ENCODE assay signal across 8 cellular contexts in genomic region chr12:13001725-13002040, GRCh38. TPM values are rescaled to one million over a fixed set of nuclear protein-coding genes. Genes with fewer than 3 reads are reported as not detected.
A peak's percentile ranks its signal among the peaks of the same experiment; 100 is the strongest.
DNase-seq lines count a peak whose midpoint lies in the region; ATAC-seq, FAIRE-seq and TF ChIP-seq lines count a peak whose summit lies in the region.

No MANE protein-coding gene starts in this region.

- H3K36me3 ChIP-seq in MM.1S (replicated peaks; ENCODE audit: insufficient read depth, low read length) = no peaks in the 10 kb centered on the region
- no peaks in the 10 kb centered on the region for H3K36me3 ChIP-seq in endothelial cell of umbilical vein (ENCODE audit: control insufficient read depth in 2 of 2, extremely low read depth in 1 of 2, insufficient read depth in 2 of 2, low read length in 2 of 2)

- H2AFZ ChIP-seq in MM.1S (ENCODE audit: low read length) (peak overlapping the region; percentile 69), endothelial cell of umbilical vein (ENCODE audit: low read depth, low read length) (peak overlapping the region; percentile 86)

- POLR2A ChIA-PET in AG04450 (lab: Yijun Ruan, JAX) = interaction anchor here (1.2 kb wide), 1 partner anchor 25 kb away, joined by 3 read pairs; no protein-coding TSS in a partner anchor
- POLR2A ChIA-PET in endothelial cell of umbilical vein (lab: Charles Lee) = no interaction called here

- H3F3A ChIP-seq in MM.1S (ENCODE audit: insufficient read depth, low read length) = peaks cover 8% of the 10 kb centered on the region

- DNase-seq in AG04450 (ENCODE audit: low read depth, low spot score) (no peak), MM.1S (no peak), endothelial cell of umbilical vein (ENCODE audit: low read depth, low spot score) (no peak), neural crest cell (ENCODE audit: low read depth, low spot score) (no peak), activated gamma-delta T cell (lab: John Stamatoyannopoulos, UW) (no peak), ACHN (no peak), inferior parietal cortex (ENCODE audit: extremely low spot score) (no peak)

- H3K4me1 Mint-ChIP-seq in neural crest cell = peaks cover 23% of the 10 kb centered on the region

- CTCF ChIA-PET in AG04450 (lab: Charles Lee) (interaction anchor here (0.8 to 3.6 kb wide), 3 partner anchors 210 to 223 kb away, joined by 3 to 15 read pairs (median 3); no protein-coding TSS in a partner anchor), endothelial cell of umbilical vein (lab: Charles Lee) (interaction anchor here (1.8 kb wide), 1 partner anchor 210 kb away, joined by 13 read pairs; no protein-coding TSS in a partner anchor)

- no peak for ATAC-seq in HG02610 (IDR thresholded peaks at IDR 0.05; ENCODE audit: unreplicated experiment)

- intact Hi-C loops in endothelial cell of umbilical vein (cut with micrococcal nuclease) = loop anchor here (1.0 to 2.0 kb wide), 2 partner anchors 195 to 233 kb away; partner anchors contain the start of gene EMP1

- H4K20me1 ChIP-seq in MM.1S (ENCODE audit: insufficient read depth, low read length) = no peaks in the 10 kb centered on the region
- H4K20me1 ChIP-seq in endothelial cell of umbilical vein (replicated peaks; ENCODE audit: control insufficient read depth, extremely low read depth, insufficient read depth, low read length) = no peaks in the 10 kb centered on the region

- H3K4me1 ChIP-seq in MM.1S (ENCODE audit: low read length) = peaks cover 13% of the 10 kb centered on the region; the same call in 1 of the 2 replicates
- H3K4me1 ChIP-seq in endothelial cell of umbilical vein (ENCODE audit: control insufficient read depth, extremely low read depth, insufficient read depth, low read length) = peaks cover 22% of the 10 kb centered on the region

- no peak overlapping the region for H3K27ac Mint-ChIP-seq in neural crest cell (ENCODE audit: unreplicated experiment)

- peaks cover 31% of the 10 kb centered on the region for H3K27me3 Mint-ChIP-seq in neural crest cell (ENCODE audit: low read depth)

- H3K4me3 ChIP-seq in AG04450 (ENCODE audit: low read depth, low read length) (peak overlapping the region; percentile 64), MM.1S (ENCODE audit: low read length) (peak overlapping the region; percentile 60), endothelial cell of umbilical vein (replicated peaks in 1 of 3; ENCODE audit: insufficient read depth in 1 of 3, low read depth in 1 of 3, low read length in 3 of 3) (peak overlapping the region; percentile 53 to 60 (median 55))

- no peak for TF ChIP-seq POLR2A in endothelial cell of umbilical vein (IDR thresholded peaks at IDR 0.05; ENCODE audit: low read depth, low read length)

- no peak for TF ChIP-seq CTCF in AG04450 (IDR thresholded peaks at IDR 0.05; ENCODE audit: low read depth, low read length)
- no peak for TF ChIP-seq CTCF in MM.1S (IDR thresholded peaks at IDR 0.05; ENCODE audit: low read length)
- TF ChIP-seq CTCF in endothelial cell of umbilical vein (IDR thresholded peaks at IDR 0.05; ENCODE audit: extremely low read depth in 1 of 2, insufficient read depth in 1 of 2, low read depth in 1 of 2, low read length in 2 of 2) = no peak
- no peak for TF ChIP-seq CTCF in neural crest cell (conservative IDR thresholded peaks at IDR 0.05)

- no peaks in the 10 kb centered on the region for H3K9me2 ChIP-seq in MM.1S (replicated peaks; ENCODE audit: insufficient read depth, low read length)

- H3K79me2 ChIP-seq in MM.1S (ENCODE audit: low read length) (peaks cover 18% of the 10 kb centered on the region), endothelial cell of umbilical vein (ENCODE audit: control insufficient read depth, insufficient read depth, low read length) (peaks cover 5% of the 10 kb centered on the region)

- H3K9me3 Mint-ChIP-seq in neural crest cell = no peaks in the 10 kb centered on the region

- no peak for FAIRE-seq in endothelial cell of umbilical vein (lab: Jason Lieb, UNC)

- no TSS peak for BruUV-seq in endothelial cell of umbilical vein (replicated peaks; lab: Mats Ljungman, UMichigan)

- dilution Hi-C loops in endothelial cell of umbilical vein (cut with MboI; ENCODE audit: extremely low pct_ligation_motif_present, low sequenced_read_pairs) = no loop called here

- H3K27ac ChIP-seq in AG04450 (ENCODE audit: low read depth, low read length) = no peak overlapping the region
- no peak overlapping the region for H3K27ac ChIP-seq in MM.1S (ENCODE audit: low read length)
- peak overlapping the region; percentile 55 for H3K27ac ChIP-seq in endothelial cell of umbilical vein (ENCODE audit: insufficient read depth, low read depth, low read length)

- in situ Hi-C loops in ACHN (cut with HindIII; ENCODE audit: low pct_ligation_motif_present, low pct_unique_long_range_greater_than_20kb, low sequenced_read_pairs) = loop anchor here (25.0 kb wide), 1 partner anchor 211 kb away; no protein-coding TSS in a partner anchor

- no peaks in the 10 kb centered on the region for H3K27me3 ChIP-seq in AG04450 (ENCODE audit: control insufficient read depth, insufficient read depth, low read length)
- no peaks in the 10 kb centered on the region for H3K27me3 ChIP-seq in MM.1S (replicated peaks; ENCODE audit: insufficient read depth, low read length)
- no peaks in the 10 kb centered on the region for H3K27me3 ChIP-seq in endothelial cell of umbilical vein (ENCODE audit: control insufficient read depth in 2 of 2, insufficient read depth in 2 of 2, low read length in 2 of 2)

- H3K4me3 Mint-ChIP-seq in neural crest cell = peak overlapping the region; percentile 84

- no peaks in the 10 kb centered on the region; the same call in 1 of the 2 replicates for H3K9me3 ChIP-seq in AG04450 (ENCODE audit: control insufficient read depth, insufficient read depth, low read length)
- no peaks in the 10 kb centered on the region for H3K9me3 ChIP-seq in MM.1S (replicated peaks; ENCODE audit: insufficient read depth, low read length)
- H3K9me3 ChIP-seq in endothelial cell of umbilical vein (replicated peaks; ENCODE audit: control insufficient read depth, insufficient read depth, low read length) = no peaks in the 10 kb centered on the region

- no peaks in the 10 kb centered on the region for H3K9me1 ChIP-seq in endothelial cell of umbilical vein (replicated peaks; ENCODE audit: control insufficient read depth, extremely low read depth, insufficient read depth, low read length)

- peak overlapping the region; percentile 54; the same call in 1 of the 2 replicates for H3K9ac ChIP-seq in MM.1S (ENCODE audit: low read length)
- peak overlapping the region; percentile 71 for H3K9ac ChIP-seq in endothelial cell of umbilical vein (replicated peaks; ENCODE audit: extremely low read depth, insufficient read depth, low read length)

- no peaks in the 10 kb centered on the region for H3K36me3 Mint-ChIP-seq in neural crest cell (ENCODE audit: low read depth)

- H3K4me2 ChIP-seq in MM.1S (ENCODE audit: low read depth, low read length) = peak overlapping the region; percentile 65
- H3K4me2 ChIP-seq in endothelial cell of umbilical vein (ENCODE audit: insufficient read depth, low read length) = peak overlapping the region; percentile 73

TF ChIP-seq in endothelial cell of umbilical vein, 7 proteins besides CTCF, POLR2A, EP300 and RAD21 (continues in another document):
- TF ChIP-seq FOS (IDR thresholded peaks at IDR 0.05; ENCODE audit: borderline replicate concordance, insufficient read depth, low read length) = no peak
- no peak for TF ChIP-seq GATA2 (IDR thresholded peaks at IDR 0.05; ENCODE audit: insufficient read depth, insufficient read length, low read depth, low read length)
- TF ChIP-seq EZH2 (IDR thresholded peaks at IDR 0.05; ENCODE audit: borderline replicate concordance, low read depth, low read length, severe bottlenecking) = no peak
- no peak for TF ChIP-seq MYC (IDR thresholded peaks at IDR 0.05; ENCODE audit: low read depth, low read length)

RNA-seq across cellular contexts. Expression of gene HEBP1, which starts 1.6 kb away (rescaled TPM):
- polyA plus RNA-seq in AG04450 (2011; rRNA removed) (57.7 and 76.3 TPM in 2 replicates), endothelial cell of umbilical vein (16.9 and 23.1 TPM in 2 replicates)
- 51.4 and 68.3 TPM in 2 replicates for polyA minus RNA-seq in AG04450 (2011; rRNA and poly(A)+ RNA removed)
- total RNA-seq in endothelial cell of umbilical vein (44.8 and 59.5 TPM in 2 replicates), neural crest cell (23.6 and 27.7 TPM in 2 replicates)
- polyA plus RNA-seq in endothelial cell of umbilical vein (2011; cell fraction: cytosol; rRNA removed) = 33.7 and 38.1 TPM in 2 replicates
- polyA plus RNA-seq in endothelial cell of umbilical vein (2011; cell fraction: nucleus; rRNA removed) = 14.0 and 16.4 TPM in 2 replicates
- polyA plus RNA-seq in endothelial cell of umbilical vein (2012) = 41.3 and 50.1 TPM in 2 replicates
- 17.8 and 24.4 TPM in 2 replicates for polyA minus RNA-seq in endothelial cell of umbilical vein
- 20.8 TPM for polyA minus RNA-seq in endothelial cell of umbilical vein (2011; cell fraction: cytosol; rRNA and poly(A)+ RNA removed)
- polyA minus RNA-seq in endothelial cell of umbilical vein (2011; cell fraction: nucleus; rRNA and poly(A)+ RNA removed) = 5.0 and 5.2 TPM in 2 replicates

RNA-seq across cellular contexts. Expression of gene FAM234B, which starts 42.5 kb away (rescaled TPM):
- polyA plus RNA-seq in AG04450 (2011; rRNA removed) (6.1 and 7.3 TPM in 2 replicates), endothelial cell of umbilical vein (4.9 TPM in 2 replicates)
- 17.2 TPM in 2 replicates for polyA minus RNA-seq in AG04450 (2011; rRNA and poly(A)+ RNA removed)
- total RNA-seq in endothelial cell of umbilical vein (9.4 and 13.2 TPM in 2 replicates), neural crest cell (16.0 and 16.3 TPM in 2 replicates)
- polyA plus RNA-seq in endothelial cell of umbilical vein (2011; cell fraction: cytosol; rRNA removed) = 4.7 and 5.1 TPM in 2 replicates
- polyA plus RNA-seq in endothelial cell of umbilical vein (2011; cell fraction: nucleus; rRNA removed) = 7.5 and 8.2 TPM in 2 replicates
- 7.4 and 7.6 TPM in 2 replicates for polyA plus RNA-seq in endothelial cell of umbilical vein (2012)
- 20.3 and 24.7 TPM in 2 replicates for polyA minus RNA-seq in endothelial cell of umbilical vein
- 4.6 TPM for polyA minus RNA-seq in endothelial cell of umbilical vein (2011; cell fraction: cytosol; rRNA and poly(A)+ RNA removed)
- polyA minus RNA-seq in endothelial cell of umbilical vein (2011; cell fraction: nucleus; rRNA and poly(A)+ RNA removed) = 10.3 and 10.7 TPM in 2 replicates

RNA-seq across cellular contexts. Expression of gene GPRC5D, which starts 49.7 kb away (rescaled TPM):
- polyA plus RNA-seq in AG04450 (2011; rRNA removed) = not detected in 2 replicates
- not detected in 2 replicates for polyA minus RNA-seq in AG04450 (2011; rRNA and poly(A)+ RNA removed)
- total RNA-seq in endothelial cell of umbilical vein = not detected in 2 replicates
- polyA plus RNA-seq in endothelial cell of umbilical vein = not detected in 2 replicates
- not detected in 2 replicates for polyA plus RNA-seq in endothelial cell of umbilical vein (2011; cell fraction: cytosol; rRNA removed)
- 0.41 TPM in 1 of 2 replicates, not detected in the other for polyA plus RNA-seq in endothelial cell of umbilical vein (2011; cell fraction: nucleus; rRNA removed)
- polyA plus RNA-seq in endothelial cell of umbilical vein (2012) = 0.56 and 0.74 TPM in 2 replicates
- not detected in 2 replicates for polyA minus RNA-seq in endothelial cell of umbilical vein
- polyA minus RNA-seq in endothelial cell of umbilical vein (2011; cell fraction: cytosol; rRNA and poly(A)+ RNA removed) = not detected
- polyA minus RNA-seq in endothelial cell of umbilical vein (2011; cell fraction: nucleus; rRNA and poly(A)+ RNA removed) = not detected in 2 replicates
- not detected in 2 replicates for total RNA-seq in neural crest cell
